In the genomic region with DNA sequence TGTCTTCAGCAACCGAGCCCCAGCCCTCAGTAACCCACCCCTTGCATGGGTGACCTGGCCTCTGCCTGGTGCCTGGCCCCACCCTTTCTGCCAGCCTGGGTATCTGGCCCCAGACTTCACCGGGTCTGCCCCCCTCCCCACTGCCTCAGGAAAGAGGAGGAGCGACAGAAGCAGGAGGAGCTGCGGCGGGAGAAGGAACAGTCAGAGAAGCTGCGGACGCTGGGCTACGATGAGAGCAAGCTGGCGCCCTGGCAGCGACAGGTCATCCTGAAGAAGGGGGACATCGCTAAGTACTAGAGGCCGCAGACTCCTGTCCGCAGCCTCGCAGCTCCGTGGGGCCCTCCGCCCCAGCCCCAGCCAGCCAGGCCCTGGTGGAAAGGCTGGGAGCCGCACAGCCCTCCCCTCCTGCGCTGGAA, we compare ENCODE assay signal across 12 cellular contexts. TPM values are rescaled to one million over a fixed set of nuclear protein-coding genes. Genes with fewer than 3 reads are reported as not detected.
DNase-seq lines count a peak whose midpoint lies in the region; ATAC-seq, FAIRE-seq and TF ChIP-seq lines count a peak whose summit lies in the region.
"Had no signal": no experiment of that assay in that cellular context is flagged by ENCODE, and none has a peak within 500 bp of the region (broad histone marks: within the 10 kb centered on the region; RNA-seq: fewer than 3 reads in every experiment).

No MANE protein-coding gene starts in this region.

- 34% methylated on average over 13 of the region's 18 CpGs for WGBS in smooth muscle cell (ENCODE audit: low lambda C conversion rate)
- 36 to 69% (median 54%) methylated on average over 17 to 18 of the region's 18 CpGs for WGBS in small intestine, 3 donors

- H4K20me1 ChIP-seq in smooth muscle cell (ENCODE audit: low read depth): peaks cover 3% of the 10 kb centered on the region

- peak overlapping the region; percentile 76 for H3K4me2 ChIP-seq in smooth muscle cell

- no peak for FAIRE-seq in small intestine (lab: Jason Lieb, UNC)

- TF ChIP-seq POLR2A in uterus (IDR thresholded peaks at IDR 0.05): no peak

- H3K4me3 ChIP-seq in HUES6 (ENCODE audit: low read depth, low read length): peak overlapping the region; percentile 36
- peak overlapping the region; percentile 13 for H3K4me3 ChIP-seq in smooth muscle cell
- no peak overlapping the region for H3K4me3 ChIP-seq in uterus
- peak overlapping the region in 1 of 2 donors; percentile 24 for H3K4me3 ChIP-seq in small intestine (ENCODE audit: low read depth in 1 of 2, low read length in 2 of 2)

- DNase-seq in activated CD4-positive, alpha-beta T cell treated with anti-CD3 and anti-CD28 coated beads for 1 hour: peak; percentile 48
- DNase-seq in effector CD4-positive, alpha-beta T cell: peak; percentile 63
- no peak for DNase-seq in smooth muscle cell (lab: John Stamatoyannopoulos, UW; ENCODE audit: unreplicated experiment)
- DNase-seq in uterus: no peak
- DNase-seq in small intestine: no peak
- DNase-seq in AML-193 (lab: John Stamatoyannopoulos, UW): no peak
- DNase-seq: anterior cingulate cortex had no signal

- no peak for ATAC-seq in SK-N-SH treated with all-trans-retinoic acid at 6 μM for 48 hours

- peaks cover 8% of the 10 kb centered on the region; the same call in 1 of the 2 replicates for H3K27me3 ChIP-seq in HUES6 (ENCODE audit: control insufficient read depth, insufficient read depth, low read length)
- H3K27me3 ChIP-seq in smooth muscle cell (ENCODE audit: low read depth): peaks cover 8% of the 10 kb centered on the region
- H3K27me3 ChIP-seq in uterus: no peaks in the 10 kb centered on the region
- H3K27me3 ChIP-seq in small intestine (ENCODE audit: control insufficient read depth in 2 of 2, insufficient read depth in 2 of 2, low read length in 2 of 2): peaks cover 0 to 9% of the 10 kb centered on the region in 2 donors

- H2AFZ ChIP-seq in smooth muscle cell (ENCODE audit: low read depth): no peak overlapping the region
- H2AFZ ChIP-seq: parathyroid adenoma had no signal

- H3K4me1 ChIP-seq in HUES6 (ENCODE audit: control insufficient read depth, insufficient read depth, low read length) (peaks cover 16% of the 10 kb centered on the region), smooth muscle cell (ENCODE audit: low read depth) (peaks cover 8% of the 10 kb centered on the region), uterus (peaks cover 0 to 12% of the 10 kb centered on the region in 2 donors), small intestine (ENCODE audit: control insufficient read depth in 2 of 2, insufficient read depth in 1 of 2, low read depth in 1 of 2, low read length in 1 of 2) (no peaks in the 10 kb centered on the region)

- no peak overlapping the region for H3K27ac ChIP-seq in HUES6 (ENCODE audit: low read depth, low read length)
- no peak overlapping the region for H3K27ac ChIP-seq in smooth muscle cell (ENCODE audit: low read depth)
- H3K27ac ChIP-seq in uterus: no peak overlapping the region
- peak overlapping the region in 1 of 2 donors; percentile 77 for H3K27ac ChIP-seq in small intestine (ENCODE audit: low read depth in 1 of 2, low read length in 1 of 2)
- H3K27ac ChIP-seq: HL-60, parathyroid adenoma had no signal

- TF ChIP-seq CTCF in smooth muscle cell (IDR thresholded peaks at IDR 0.05; ENCODE audit: borderline replicate concordance, insufficient read depth, poor library complexity, severe bottlenecking) (no peak), uterus (IDR thresholded peaks at IDR 0.05) (no peak)

- H3K9ac ChIP-seq in HUES6 (ENCODE audit: low read length) (no peak overlapping the region), smooth muscle cell (ENCODE audit: low read depth) (no peak overlapping the region)
- H3K9ac ChIP-seq: parathyroid adenoma had no signal

- H3K79me2 ChIP-seq in smooth muscle cell (ENCODE audit: low read depth): no peaks in the 10 kb centered on the region

- H3F3A ChIP-seq in smooth muscle cell (ENCODE audit: low read depth): no peaks in the 10 kb centered on the region

- H3K9me3 ChIP-seq in HUES6 (ENCODE audit: control insufficient read depth, insufficient read depth, low read depth, low read length) (no peaks in the 10 kb centered on the region), smooth muscle cell (replicated peaks; ENCODE audit: low read depth) (no peaks in the 10 kb centered on the region), uterus (no peaks in the 10 kb centered on the region), small intestine (ENCODE audit: control insufficient read depth, low read depth) (no peaks in the 10 kb centered on the region)

- intact Hi-C loops in uterus (cut with DNase I; ENCODE audit: low total_unique reads): no loop called here

- H3K36me3 ChIP-seq in HUES6 (ENCODE audit: control insufficient read depth, insufficient read depth, low read length): peaks cover 14% of the 10 kb centered on the region
- no peaks in the 10 kb centered on the region for H3K36me3 ChIP-seq in smooth muscle cell (ENCODE audit: low read depth)
- no peaks in the 10 kb centered on the region for H3K36me3 ChIP-seq in uterus
- peaks cover 3 to 6% of the 10 kb centered on the region in 2 donors for H3K36me3 ChIP-seq in small intestine (ENCODE audit: control insufficient read depth in 2 of 2, insufficient read depth in 2 of 2, low read length in 2 of 2)

TF ChIP-seq in SK-N-SH treated with all-trans-retinoic acid at 6 μM for 48 hours, 23 proteins besides CTCF, POLR2A, EP300 and RAD21:
- TF ChIP-seq TCF4 (CRISPR knock-in tag; IDR thresholded peaks at IDR 0.05; ENCODE audit: borderline replicate concordance) (no peak), ZFP30 (CRISPR knock-in tag; IDR thresholded peaks at IDR 0.05) (no peak), ZNF8 (CRISPR knock-in tag; IDR thresholded peaks at IDR 0.05) (no peak), ISL1 (CRISPR knock-in tag; IDR thresholded peaks at IDR 0.05) (no peak), PPARA (CRISPR knock-in tag; IDR thresholded peaks at IDR 0.05; ENCODE audit: borderline replicate concordance) (no peak), ZFP3 (CRISPR knock-in tag; IDR thresholded peaks at IDR 0.05) (no peak), TOX (CRISPR knock-in tag; IDR thresholded peaks at IDR 0.05; ENCODE audit: borderline replicate concordance) (no peak), OSR1 (CRISPR knock-in tag; IDR thresholded peaks at IDR 0.05) (no peak)
- TF ChIP-seq, protein P1, sequence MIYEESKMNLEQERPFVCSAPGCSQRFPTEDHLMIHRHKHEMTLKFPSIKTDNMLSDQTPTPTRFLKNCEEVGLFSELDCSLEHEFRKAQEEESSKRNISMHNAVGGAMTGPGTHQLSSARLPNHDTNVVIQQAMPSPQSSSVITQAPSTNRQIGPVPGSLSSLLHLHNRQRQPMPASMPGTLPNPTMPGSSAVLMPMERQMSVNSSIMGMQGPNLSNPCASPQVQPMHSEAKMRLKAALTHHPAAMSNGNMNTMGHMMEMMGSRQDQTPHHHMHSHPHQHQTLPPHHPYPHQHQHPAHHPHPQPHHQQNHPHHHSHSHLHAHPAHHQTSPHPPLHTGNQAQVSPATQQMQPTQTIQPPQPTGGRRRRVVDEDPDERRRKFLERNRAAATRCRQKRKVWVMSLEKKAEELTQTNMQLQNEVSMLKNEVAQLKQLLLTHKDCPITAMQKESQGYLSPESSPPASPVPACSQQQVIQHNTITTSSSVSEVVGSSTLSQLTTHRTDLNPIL (CRISPR knock-in tag; IDR thresholded peaks at IDR 0.05; ENCODE audit: low read depth): no peak
- TF ChIP-seq, protein P2, sequence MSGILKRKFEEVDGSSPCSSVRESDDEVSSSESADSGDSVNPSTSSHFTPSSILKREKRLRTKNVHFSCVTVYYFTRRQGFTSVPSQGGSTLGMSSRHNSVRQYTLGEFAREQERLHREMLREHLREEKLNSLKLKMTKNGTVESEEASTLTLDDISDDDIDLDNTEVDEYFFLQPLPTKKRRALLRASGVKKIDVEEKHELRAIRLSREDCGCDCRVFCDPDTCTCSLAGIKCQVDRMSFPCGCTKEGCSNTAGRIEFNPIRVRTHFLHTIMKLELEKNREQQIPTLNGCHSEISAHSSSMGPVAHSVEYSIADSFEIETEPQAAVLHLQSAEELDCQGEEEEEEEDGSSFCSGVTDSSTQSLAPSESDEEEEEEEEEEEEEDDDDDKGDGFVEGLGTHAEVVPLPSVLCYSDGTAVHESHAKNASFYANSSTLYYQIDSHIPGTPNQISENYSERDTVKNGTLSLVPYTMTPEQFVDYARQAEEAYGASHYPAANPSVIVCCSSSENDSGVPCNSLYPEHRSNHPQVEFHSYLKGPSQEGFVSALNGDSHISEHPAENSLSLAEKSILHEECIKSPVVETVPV (CRISPR knock-in tag; IDR thresholded peaks at IDR 0.05): no peak

RNA-seq across cellular contexts. Expression of a gene that starts 6.1 kb away (rescaled TPM):
- 9.6 and 19.8 TPM in 2 replicates for total RNA-seq in smooth muscle cell
- 10.1 and 17.7 TPM in 2 replicates for polyA plus RNA-seq in smooth muscle cell
- 10 to 100 TPM in 1 of 4 donors, 1 to 10 TPM in 3; 1.0 to 11.1 (median 4.8) TPM for total RNA-seq in uterus
- 10 to 100 TPM; 23.0 to 43.2 (median 23.3) TPM for polyA plus RNA-seq in small intestine

RNA-seq across cellular contexts. Expression of a gene that starts 31.6 kb away (rescaled TPM):
- 14.5 and 16.1 TPM in 2 replicates for total RNA-seq in smooth muscle cell
- 10.6 and 17.8 TPM in 2 replicates for polyA plus RNA-seq in smooth muscle cell
- total RNA-seq in uterus: 10 to 100 TPM in 2 of 4 donors, 1 to 10 TPM in 2; 2.6 to 23.7 (median 8.2) TPM
- 10 to 100 TPM in 1 of 3 donors, 1 to 10 TPM in 2; 2.4 to 10.5 (median 3.8) TPM for polyA plus RNA-seq in small intestine

RNA-seq across cellular contexts. Expression of a gene that starts 35.3 kb away (rescaled TPM):
- total RNA-seq in smooth muscle cell: not detected in 2 replicates
- 1.1 and 2.6 TPM in 2 replicates for polyA plus RNA-seq in smooth muscle cell
- total RNA-seq in uterus: 1 to 10 TPM in 1 of 4 donors, under 1 TPM in 1, not detected in 2; 0.58 to 2.5 TPM
- polyA plus RNA-seq in small intestine: 100 to 1,000 TPM in 2 of 3 donors, 10 to 100 TPM in 1; 83.5 to 336 (median 235) TPM

RNA-seq across cellular contexts. Expression of a gene that starts 40.1 kb away (rescaled TPM):
- 4.6 and 5.6 TPM in 2 replicates for total RNA-seq in smooth muscle cell
- 1.7 and 11.1 TPM in 2 replicates for polyA plus RNA-seq in smooth muscle cell
- total RNA-seq in uterus: under 1 TPM in 1 of 4 donors, not detected in 3; 0.21 TPM
- 1 to 10 TPM in 2 of 3 donors, under 1 TPM in 1; 0.55 to 2.2 (median 1.1) TPM for polyA plus RNA-seq in small intestine
- total RNA-seq: temporal lobe had no signal

Comparison
In these comparisons a context has a peak if more than half of its experiments do, and no peak if none do; other contexts are left out.
1. H3K4me3 ChIP-seq: peak in HUES6 (single experiment) and smooth muscle cell (single experiment); none in uterus (0 of 2).
2. DNase-seq: peak in activated CD4-positive, alpha-beta T cell treated with anti-CD3 and anti-CD28 coated beads for 1 hour (single experiment) and effector CD4-positive, alpha-beta T cell (single experiment); none in smooth muscle cell (single experiment), uterus (0 of 2), small intestine (single experiment) and AML-193 (0 of 2).